In genomic region chr10:124651402-124651887, GRCh38 we compare ENCODE assay signal across 1 cellular context.
TF ChIP-seq lines count a peak whose summit lies in the region.

No MANE protein-coding gene starts in this region.

TF ChIP-seq in SK-N-SH treated with all-trans-retinoic acid at 6 μM for 48 hours, 23 proteins besides CTCF, POLR2A, EP300 and RAD21 (continued from another document):
- TF ChIP-seq CSRNP3 (CRISPR knock-in tag; IDR thresholded peaks at IDR 0.05) (no peak), ESRRG (CRISPR knock-in tag; IDR thresholded peaks at IDR 0.05) (no peak)
